In genomic region chr11:34155057-34155758, GRCh38 we compare ENCODE assay signal across 20 cellular contexts. TPM values are rescaled to one million over a fixed set of nuclear protein-coding genes. Genes with fewer than 3 reads are reported as not detected.
DNase-seq lines count a peak whose midpoint lies in the region; ATAC-seq and TF ChIP-seq lines count a peak whose summit lies in the region.
"Had no signal": no experiment of that assay in that cellular context is flagged by ENCODE, and none has a peak within 500 bp of the region (broad histone marks: within the 10 kb centered on the region; RNA-seq: fewer than 3 reads in every experiment).

No MANE protein-coding gene starts in this region.

- no peak for TF ChIP-seq POLR2A in stomach (IDR thresholded peaks at IDR 0.05)

- H3K36me3 ChIP-seq in left lung (peaks cover 0 to 51% of the 10 kb centered on the region in 2 donors), stomach (peaks cover 5 to 58% (median 46%) of the 10 kb centered on the region in 4 donors)
- H3K36me3 ChIP-seq: pancreas had no signal

- TF ChIP-seq CTCF in VCaP (conservative IDR thresholded peaks at IDR 0.05) (no peak), left lung (IDR thresholded peaks at IDR 0.05) (no peak), stomach (IDR thresholded peaks at IDR 0.05) (no peak)

- H3K9me3 ChIP-seq in left lung (no peaks in the 10 kb centered on the region), stomach (no peaks in the 10 kb centered on the region)
- H3K9me3 ChIP-seq: mucosa of descending colon, pancreas, spleen had no signal

- WGBS in stomach, 5 donors, result 45 to 61% (median 50%) methylated on average over 15 of the region's 15 CpGs

- peak; percentile 71 for ATAC-seq in left lung
- ATAC-seq in HG02840 (IDR thresholded peaks at IDR 0.05; ENCODE audit: low FRiP score, unreplicated experiment), result no peak
- ATAC-seq: SK-N-SH treated with all-trans-retinoic acid at 6 μM for 48 hours had no signal

- TF ChIP-seq EP300 in stomach (IDR thresholded peaks at IDR 0.05), result no peak

- DNase-seq in DMS79 treated with DMSO at 0.1 percent for 48 hours (lab: John Stamatoyannopoulos, UW) (peak; percentile 81), left lung (peak in 1 of 2 donors; percentile 58), stomach (peak; percentile 43), SW480 (ENCODE audit: low spot score) (no peak), NCI-H2081 (lab: John Stamatoyannopoulos, UW) (no peak)
- no peak for DNase-seq in stimulated activated CD4-positive, alpha-beta T cell treated with anti-CD3 and anti-CD28 coated beads, Interleukin-2, amount 100 ng/mL, for 48 hours
- DNase-seq: activated CD4-positive, alpha-beta T cell treated with anti-CD3 and anti-CD28 coated beads, Interleukin-2, amount 50 U/mL, for 4 hours; activated naive CD4-positive, alpha-beta T cell treated with anti-CD3 and anti-CD28 coated beads, Interleukin-2, amount 50 U/mL, for 16 hours; activated T-cell treated with anti-CD3 and anti-CD28 coated beads, Interleukin-2, amount 50 U/mL, for 1 hour; brain microvascular endothelial cell; effector CD4-positive, alpha-beta T cell; GM23248; mucosa of descending colon; NCI-H187; pancreas; spleen; stimulated activated naive CD4-positive, alpha-beta T cell had no signal

- peak overlapping the region; percentile 60 for H3K27ac ChIP-seq in VCaP
- H3K27ac ChIP-seq in left lung, result no peak overlapping the region
- peak overlapping the region in 3 of 5 donors; percentile 27 to 68 (median 62) for H3K27ac ChIP-seq in stomach
- H3K27ac ChIP-seq: brain microvascular endothelial cell, GM23248, pancreas had no signal

- intact Hi-C loops in left lung (cut with DNase I), result no loop called here
- intact Hi-C loops in stomach (cut with DNase I; ENCODE audit: low total_unique reads), result no loop called here

- H3K4me1 ChIP-seq in left lung, result peaks cover 0 to 19% of the 10 kb centered on the region in 2 donors
- peaks cover 6 to 29% (median 20%) of the 10 kb centered on the region in 4 donors for H3K4me1 ChIP-seq in stomach
- H3K4me1 ChIP-seq: pancreas had no signal

- H3K27me3 ChIP-seq in left lung (no peaks in the 10 kb centered on the region), stomach (no peaks in the 10 kb centered on the region)
- H3K27me3 ChIP-seq: brain microvascular endothelial cell, pancreas, spleen had no signal

- H3K4me3 ChIP-seq in left lung, result no peak overlapping the region
- no peak overlapping the region for H3K4me3 ChIP-seq in stomach
- H3K4me3 ChIP-seq: GM23248, mucosa of descending colon, pancreas, spleen had no signal

RNA-seq across cellular contexts. Expression of gene NAT10, which starts 49.8 kb away (rescaled TPM):
- total RNA-seq in left lung (10 to 100 TPM; 30.0 to 50.4 TPM), stomach (100 to 1,000 TPM in 1 of 5 donors, 10 to 100 TPM in 4; 16.0 to 245 (median 30.4) TPM)
- 10 to 100 TPM; 13.0 to 27.2 (median 15.5) TPM for polyA plus RNA-seq in stomach

Comparison
In these comparisons a context has a peak if more than half of its experiments do, and no peak if none do; other contexts are left out.
1. DNase-seq: peak in DMS79 treated with DMSO at 0.1 percent for 48 hours (single experiment) and stomach (single experiment); none in SW480 (single experiment), stimulated activated CD4-positive, alpha-beta T cell treated with anti-CD3 and anti-CD28 coated beads, Interleukin-2, amount 100 ng/mL, for 48 hours (0 of 2) and NCI-H2081 (0 of 2).
2. H3K27ac ChIP-seq: peak in VCaP (single experiment) and stomach (3 of 5); none in left lung (0 of 2).